In the genomic region with DNA sequence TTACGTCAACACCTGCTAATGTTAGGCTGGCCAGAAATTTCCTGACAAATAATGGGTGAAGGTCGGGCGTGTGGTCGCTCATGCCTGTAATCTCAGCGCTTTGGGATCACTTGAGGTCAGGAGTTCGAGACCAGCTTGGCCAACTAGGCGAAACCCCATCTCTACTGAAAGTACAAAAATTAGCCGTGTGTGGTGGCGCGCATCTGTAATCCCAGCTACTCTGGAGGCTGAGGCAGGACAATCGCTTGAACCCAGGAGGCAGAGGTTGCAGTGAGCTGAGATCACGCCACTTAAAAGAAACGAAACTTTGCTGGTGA, we compare ENCODE assay signal across 7 cellular contexts. TPM values are rescaled to one million over a fixed set of nuclear protein-coding genes. Genes with fewer than 3 reads are reported as not detected.
DNase-seq lines count a peak whose midpoint lies in the region; ATAC-seq, FAIRE-seq and TF ChIP-seq lines count a peak whose summit lies in the region.
"Not testable (repeated sequence)": the region's sequence is repeated elsewhere in the genome, so short reads cannot be mapped to it uniquely, and the experiment has no call there.

No MANE protein-coding gene starts in this region.

- TF ChIP-seq CTCF in dorsolateral prefrontal cortex (IDR thresholded peaks at IDR 0.05 in 54 of 56, conservative IDR thresholded peaks at IDR 0.05 in 2 of 56; ENCODE audit: low read depth in 1 of 56, partially characterized antibody in 56 of 56): not testable (repeated sequence)

- not testable (repeated sequence) for ATAC-seq in right cardiac atrium; naive thymus-derived CD8-positive, alpha-beta T cell

- WGBS in GM23248 (ENCODE audit: low coverage in 1 of 2, low lambda C conversion rate in 2 of 2, missing lambda C conversion rate in 2 of 2), 2 experiments: 56 to 58% methylated on average over 13 of the region's 13 CpGs
- 65% methylated on average over 13 of the region's 13 CpGs for WGBS in right cardiac atrium
- WGBS in small intestine, 3 donors: 68 to 71% (median 70%) methylated on average over 13 of the region's 13 CpGs

- not testable (repeated sequence) for H3K9me3 ChIP-seq in GM23248 (ENCODE audit: low read depth); SK-N-MC (ENCODE audit: low read depth, low read length); right cardiac atrium (ENCODE audit: control insufficient read depth, low read length); small intestine (ENCODE audit: control insufficient read depth, low read depth)

- H3K27me3 ChIP-seq in GM23248 (replicated peaks; ENCODE audit: insufficient read depth); dorsolateral prefrontal cortex; right cardiac atrium (ENCODE audit: control insufficient read depth, insufficient read depth); small intestine (ENCODE audit: control insufficient read depth in 2 of 2, insufficient read depth in 2 of 2, low read length in 2 of 2): not testable (repeated sequence)

- peak overlapping the region; percentile 98 for H2AFZ ChIP-seq in GM23248

- not testable (repeated sequence) for H3K27ac Mint-ChIP-seq in activated naive CD8-positive, alpha-beta T cell
- peak overlapping the region; percentile 75 to 94 (median 90) for H3K27ac Mint-ChIP-seq in naive thymus-derived CD8-positive, alpha-beta T cell

- H3K36me3 ChIP-seq in GM23248 (ENCODE audit: low read depth); SK-N-MC (ENCODE audit: insufficient read depth, low read length); small intestine (ENCODE audit: control insufficient read depth in 2 of 2, insufficient read depth in 2 of 2, low read length in 2 of 2): not testable (repeated sequence)

- not testable (repeated sequence) for H3K79me2 ChIP-seq in GM23248 (ENCODE audit: insufficient read depth)

- not testable (repeated sequence) for H3K36me3 Mint-ChIP-seq in activated naive CD8-positive, alpha-beta T cell; naive thymus-derived CD8-positive, alpha-beta T cell

- intact Hi-C loops in dorsolateral prefrontal cortex (cut with DNase I) (loop anchor here (1.0 to 10.0 kb wide), 3 partner anchors 13 to 131 kb away; partner anchors contain the start of genes DDI2 (in 1 of the 2), DNAJC16 (in 1 of the 2) and SLC25A34 (in 1 of the 2)), right cardiac atrium (cut with DNase I) (loop anchor here in 1 of 4 donors (10.0 kb wide), 1 partner anchor 131 kb away; the partner anchor contains the start of gene SLC25A34)

- POLR2A ChIA-PET in naive thymus-derived CD8-positive, alpha-beta T cell (lab: Charles Lee): interaction anchor here (0.6 to 2.1 kb wide), 14 partner anchors 7 to 740 kb away, joined by 3 to 25 read pairs (median 4); partner anchors contain the start of genes AGMAT, DDI2 and SPEN

- in situ Hi-C loops in GM23248 (cut with MboI): not testable (repeated sequence)

- H3K27me3 Mint-ChIP-seq in activated naive CD8-positive, alpha-beta T cell; naive thymus-derived CD8-positive, alpha-beta T cell: not testable (repeated sequence)

- not testable (repeated sequence) for H3K9me2 ChIP-seq in GM23248 (ENCODE audit: insufficient read depth)

- peak overlapping the region; percentile 94 for H3K9ac ChIP-seq in GM23248
- not testable (repeated sequence) for H3K9ac ChIP-seq in SK-N-MC (ENCODE audit: insufficient read length)

- H3K4me3 ChIP-seq in GM23248: peak overlapping the region; percentile 98
- H3K4me3 ChIP-seq in SK-N-MC: peak overlapping the region; percentile 80
- peak overlapping the region; percentile 60 to 98 (median 87) for H3K4me3 ChIP-seq in dorsolateral prefrontal cortex
- H3K4me3 ChIP-seq in right cardiac atrium (ENCODE audit: low read length): peak overlapping the region; percentile 81
- H3K4me3 ChIP-seq in small intestine (ENCODE audit: low read depth in 1 of 2, low read length in 2 of 2): peak overlapping the region in 1 of 2 donors; percentile 62

- not testable (repeated sequence) for H3K4me1 ChIP-seq in GM23248 (ENCODE audit: insufficient read depth); right cardiac atrium (ENCODE audit: control insufficient read depth, insufficient read depth, low read length); small intestine (ENCODE audit: control insufficient read depth in 2 of 2, insufficient read depth in 1 of 2, low read depth in 1 of 2, low read length in 1 of 2)

- peak overlapping the region; percentile 95 for H3K27ac ChIP-seq in GM23248
- H3K27ac ChIP-seq in SK-N-MC: not testable (repeated sequence)
- peak overlapping the region in 58 of 59 donors; percentile 58 to 96 (median 86) for H3K27ac ChIP-seq in dorsolateral prefrontal cortex
- H3K27ac ChIP-seq in right cardiac atrium (ENCODE audit: low read length): peak overlapping the region; percentile 85
- peak overlapping the region; percentile 76 to 77 for H3K27ac ChIP-seq in small intestine (ENCODE audit: low read depth in 1 of 2, low read length in 1 of 2)

- H4K20me1 ChIP-seq in GM23248 (ENCODE audit: insufficient read depth): not testable (repeated sequence)

- not testable (repeated sequence) for H3K9me3 Mint-ChIP-seq in activated naive CD8-positive, alpha-beta T cell (ENCODE audit: low read depth); naive thymus-derived CD8-positive, alpha-beta T cell

- not testable (repeated sequence) for FAIRE-seq in small intestine (lab: Jason Lieb, UNC)

- peaks cover 12% of the 10 kb centered on the region for H3K4me1 Mint-ChIP-seq in activated naive CD8-positive, alpha-beta T cell (ENCODE audit: low read depth)
- peaks cover 4 to 14% (median 11%) of the 10 kb centered on the region in 4 donors for H3K4me1 Mint-ChIP-seq in naive thymus-derived CD8-positive, alpha-beta T cell

- H3F3A ChIP-seq in GM23248 (ENCODE audit: insufficient read depth): not testable (repeated sequence)

- DNase-seq in GM23248; SK-N-MC (ENCODE audit: low read depth, low spot score); dorsolateral prefrontal cortex; right cardiac atrium; naive thymus-derived CD8-positive, alpha-beta T cell; small intestine: not testable (repeated sequence)

- H3K4me2 ChIP-seq in GM23248 (ENCODE audit: unreplicated experiment): peak overlapping the region; percentile 75

- H3K4me3 Mint-ChIP-seq in activated naive CD8-positive, alpha-beta T cell: peak overlapping the region; percentile 72
- peak overlapping the region; percentile 78 to 92 (median 84) for H3K4me3 Mint-ChIP-seq in naive thymus-derived CD8-positive, alpha-beta T cell

RNA-seq across cellular contexts. Expression of gene DDI2, which starts 13.3 kb away (rescaled TPM):
- 7.9 and 19.6 TPM in 2 replicates for total RNA-seq in GM23248 (2014; rRNA removed; shearing (Covaris generic))
- polyA plus RNA-seq in GM23248 (2016; fragmentation: Nextera tagmentation; extraction: Ambion mirVana) (4.3 and 5.0 TPM in 2 replicates), right cardiac atrium (9.8 TPM), small intestine (10 to 100 TPM in 1 of 3 donors, 1 to 10 TPM in 2; 4.3 to 10.5 (median 8.9) TPM)
- total RNA-seq in dorsolateral prefrontal cortex (10 to 100 TPM; 28.6 to 49.9 (median 38.4) TPM), right cardiac atrium (10 to 100 TPM; 23.1 to 27.0 (median 25.4) TPM)
- total RNA-seq in naive thymus-derived CD8-positive, alpha-beta T cell: 10 to 100 TPM; 40.7 to 47.1 TPM
- 1 to 10 TPM; 4.5 to 6.1 (median 5.0) TPM for polyA plus RNA-seq in naive thymus-derived CD8-positive, alpha-beta T cell

RNA-seq across cellular contexts. Expression of gene AGMAT, which starts 19.1 kb away (rescaled TPM):
- total RNA-seq in GM23248 (2014; rRNA removed; shearing (Covaris generic)): 2.2 and 3.9 TPM in 2 replicates
- polyA plus RNA-seq in GM23248 (2016; fragmentation: Nextera tagmentation; extraction: Ambion mirVana) (0.75 and 0.85 TPM in 2 replicates), right cardiac atrium (0.07 TPM), small intestine (10 to 100 TPM; 18.9 to 32.2 (median 22.1) TPM)
- total RNA-seq in dorsolateral prefrontal cortex (1 to 10 TPM in 118 of 120 experiments, under 1 TPM in 2; 0.35 to 5.1 (median 2.9) TPM), right cardiac atrium (under 1 TPM in 2 of 4 donors, not detected in 2; 0.12 to 0.40 TPM)
- total RNA-seq in naive thymus-derived CD8-positive, alpha-beta T cell: 10 to 100 TPM; 11.0 to 11.3 TPM
- polyA plus RNA-seq in naive thymus-derived CD8-positive, alpha-beta T cell: 10 to 100 TPM in 2 of 3 donors, 1 to 10 TPM in 1; 9.0 to 15.5 (median 14.4) TPM
